ENCODE assay signal across 12 cellular contexts in the genomic region with DNA sequence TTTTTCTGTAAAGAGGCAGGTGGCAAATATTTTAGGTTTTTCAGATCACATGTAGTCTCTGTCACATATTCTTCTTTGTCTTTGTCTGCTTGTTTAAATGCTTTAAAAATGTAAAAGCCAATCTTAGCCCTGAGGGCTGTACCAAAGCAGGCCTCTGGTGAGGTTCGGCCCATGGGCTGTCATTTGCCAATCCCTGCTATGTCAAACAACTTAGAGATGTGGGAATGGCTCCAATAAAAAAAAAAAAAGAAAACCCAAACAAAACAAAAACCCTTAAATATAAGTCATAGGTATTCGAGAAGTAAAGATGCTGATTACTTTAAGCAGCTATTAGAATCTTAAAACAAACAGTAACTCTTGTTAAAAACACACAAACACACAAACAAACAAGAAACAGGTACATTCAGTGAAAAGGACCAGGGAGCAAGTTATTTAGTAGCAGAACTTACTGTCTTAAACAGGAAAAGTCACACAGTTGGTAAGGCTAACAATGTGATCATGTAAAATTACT.
DNase-seq lines count a peak whose midpoint lies in the region; ATAC-seq and TF ChIP-seq lines count a peak whose summit lies in the region.
"Had no signal": no experiment of that assay in that cellular context is flagged by ENCODE, and none has a peak within 500 bp of the region (broad histone marks: within the 10 kb centered on the region; RNA-seq: fewer than 3 reads in every experiment).

No MANE protein-coding gene starts in this region.

- peak overlapping the region; percentile 15 for H3K4me3 Mint-ChIP-seq in activated naive CD4-positive, alpha-beta T cell treated with anti-CD3 and anti-CD28 coated beads for 36 hours
- no peak overlapping the region for H3K4me3 Mint-ChIP-seq in dendritic cell treated with granulocyte-macrophage colony-stimulating factor and Interleukin-4, amounts not matched to agents 40 ng/mL and 50 ng/mL, for 4 days
- peak overlapping the region; percentile 77 to 82 for H3K4me3 Mint-ChIP-seq in stimulated activated naive CD8-positive, alpha-beta T cell treated with anti-CD3 and anti-CD28 coated beads, Interleukin-15, amount 100 ng/mL, for 72 hours
- H3K4me3 Mint-ChIP-seq: nephron had no signal

- DNase-seq in activated naive CD4-positive, alpha-beta T cell treated with anti-CD3 and anti-CD28 coated beads for 36 hours: no peak
- no peak for DNase-seq in activated naive CD4-positive, alpha-beta T cell treated with anti-CD3 and anti-CD28 coated beads, Interleukin-2, amount 50 U/mL, for 16 hours
- DNase-seq in RWPE2 (ENCODE audit: low spot score) (no peak), left ventricle myocardium inferior (no peak), OCI-LY7 (ENCODE audit: low spot score) (no peak)
- peak; percentile 38 to 39 for DNase-seq in stimulated activated naive CD8-positive, alpha-beta T cell treated with anti-CD3 and anti-CD28 coated beads, Interleukin-15, amount 100 ng/mL, for 72 hours
- DNase-seq: NCI-H2227 treated with DMSO at 0.1 percent for 48 hours, Right ventricle myocardium superior had no signal

- POLR2A ChIA-PET in OCI-LY7 (lab: Charles Lee): no interaction called here

- CTCF ChIA-PET in activated naive CD4-positive, alpha-beta T cell treated with anti-CD3 and anti-CD28 coated beads for 36 hours (lab: Charles Lee): interaction anchor here (0.7 to 1.3 kb wide), 4 partner anchors 18 to 178 kb away, joined by 3 to 5 read pairs (median 4); no protein-coding TSS in a partner anchor
- CTCF ChIA-PET in OCI-LY7 (lab: Charles Lee; ENCODE audit: unreplicated experiment): no interaction called here

- H3K4me1 Mint-ChIP-seq in activated naive CD4-positive, alpha-beta T cell treated with anti-CD3 and anti-CD28 coated beads for 36 hours (ENCODE audit: low read depth): peaks cover 55% of the 10 kb centered on the region
- H3K4me1 Mint-ChIP-seq in dendritic cell treated with granulocyte-macrophage colony-stimulating factor and Interleukin-4, amounts not matched to agents 40 ng/mL and 50 ng/mL, for 4 days (ENCODE audit: low read depth): peaks cover 45% of the 10 kb centered on the region
- H3K4me1 Mint-ChIP-seq in stimulated activated naive CD8-positive, alpha-beta T cell treated with anti-CD3 and anti-CD28 coated beads, Interleukin-15, amount 100 ng/mL, for 72 hours: peaks cover 49% of the 10 kb centered on the region
- H3K4me1 Mint-ChIP-seq: nephron had no signal

- H3K79me2 ChIP-seq in OCI-LY7 (ENCODE audit: insufficient read depth, low read depth, low read length): no peaks in the 10 kb centered on the region

- H3K9me2 ChIP-seq in OCI-LY7 (ENCODE audit: insufficient read depth, low read length): no peaks in the 10 kb centered on the region

- H3K4me2 ChIP-seq in OCI-LY7 (ENCODE audit: low read length): no peak overlapping the region

- no peaks in the 10 kb centered on the region for H4K20me1 ChIP-seq in OCI-LY7 (ENCODE audit: insufficient read depth, low read length)

- H3K4me1 ChIP-seq in RWPE2 (ENCODE audit: insufficient read depth, poor library complexity, severe bottlenecking) (peaks cover 24% of the 10 kb centered on the region), left ventricle myocardium inferior (no peaks in the 10 kb centered on the region), OCI-LY7 (ENCODE audit: insufficient read depth, low read length, poor library complexity, severe bottlenecking) (no peaks in the 10 kb centered on the region)

- peaks cover 43% of the 10 kb centered on the region for H3K36me3 Mint-ChIP-seq in activated naive CD4-positive, alpha-beta T cell treated with anti-CD3 and anti-CD28 coated beads for 36 hours (ENCODE audit: low read depth)
- H3K36me3 Mint-ChIP-seq in dendritic cell treated with granulocyte-macrophage colony-stimulating factor and Interleukin-4, amounts not matched to agents 40 ng/mL and 50 ng/mL, for 4 days (ENCODE audit: low read depth): peaks cover 24% of the 10 kb centered on the region

- H3K36me3 ChIP-seq in RWPE2 (ENCODE audit: low read depth) (no peaks in the 10 kb centered on the region), left ventricle myocardium inferior (no peaks in the 10 kb centered on the region), OCI-LY7 (ENCODE audit: insufficient read depth, low read length) (no peaks in the 10 kb centered on the region)

- intact Hi-C loops in activated naive CD4-positive, alpha-beta T cell treated with anti-CD3 and anti-CD28 coated beads for 36 hours (cut with micrococcal nuclease): loop anchor here (1.0 to 5.0 kb wide), 16 partner anchors 21 to 1401 kb away; a partner anchor contains a TSS
- intact Hi-C loops in dendritic cell treated with granulocyte-macrophage colony-stimulating factor and Interleukin-4, amounts not matched to agents 40 ng/mL and 50 ng/mL, for 4 days (cut with micrococcal nuclease): loop anchor here (1.0 to 2.0 kb wide), 3 partner anchors 19 to 79 kb away; no protein-coding TSS in a partner anchor
- intact Hi-C loops in left ventricle myocardium inferior (cut with micrococcal nuclease) (no loop called here), OCI-LY7 (cut with micrococcal nuclease; ENCODE audit: unreplicated experiment) (no loop called here)

- no TSS peak for BruUV-seq in OCI-LY7 (replicated peaks; lab: Mats Ljungman, UMichigan)

- TF ChIP-seq CTCF in RWPE2 (IDR thresholded peaks at IDR 0.05; ENCODE audit: poor library complexity, severe bottlenecking): no peak
- no peak for TF ChIP-seq CTCF in left ventricle myocardium inferior (IDR thresholded peaks at IDR 0.05; ENCODE audit: borderline replicate concordance)
- no peak for TF ChIP-seq CTCF in OCI-LY7 (conservative IDR thresholded peaks at IDR 0.05; ENCODE audit: low read length)

- H3K27me3 Mint-ChIP-seq in activated naive CD4-positive, alpha-beta T cell treated with anti-CD3 and anti-CD28 coated beads for 36 hours (ENCODE audit: low read depth): peaks cover 5% of the 10 kb centered on the region
- no peaks in the 10 kb centered on the region for H3K27me3 Mint-ChIP-seq in dendritic cell treated with granulocyte-macrophage colony-stimulating factor and Interleukin-4, amounts not matched to agents 40 ng/mL and 50 ng/mL, for 4 days
- peaks cover 9% of the 10 kb centered on the region for H3K27me3 Mint-ChIP-seq in stimulated activated naive CD8-positive, alpha-beta T cell treated with anti-CD3 and anti-CD28 coated beads, Interleukin-15, amount 100 ng/mL, for 72 hours

- H3K27me3 ChIP-seq in RWPE2 (ENCODE audit: insufficient read depth, poor library complexity, severe bottlenecking) (no peaks in the 10 kb centered on the region), left ventricle myocardium inferior (ENCODE audit: low read depth) (no peaks in the 10 kb centered on the region)
- H3K27me3 ChIP-seq: foreskin keratinocyte had no signal

- H3K4me3 ChIP-seq in RWPE2 (ENCODE audit: severe bottlenecking) (no peak overlapping the region), left ventricle myocardium inferior (no peak overlapping the region), OCI-LY7 (ENCODE audit: low read depth, low read length, poor library complexity, severe bottlenecking) (no peak overlapping the region)

- ATAC-seq in RWPE2 (ENCODE audit: low read depth) (no peak), GM19351 (IDR thresholded peaks at IDR 0.05; ENCODE audit: unreplicated experiment) (no peak)
- peak; percentile 14 for ATAC-seq in stimulated activated naive CD8-positive, alpha-beta T cell treated with anti-CD3 and anti-CD28 coated beads, Interleukin-15, amount 100 ng/mL, for 72 hours

- no peak overlapping the region for H2AFZ ChIP-seq in OCI-LY7 (ENCODE audit: low read length)

- H3K9me3 ChIP-seq in RWPE2 (ENCODE audit: severe bottlenecking) (peaks cover 18% of the 10 kb centered on the region), left ventricle myocardium inferior (replicated peaks) (peaks cover 53% of the 10 kb centered on the region), OCI-LY7 (ENCODE audit: low read length) (no peaks in the 10 kb centered on the region)

- peaks cover 48% of the 10 kb centered on the region for H3K9me3 Mint-ChIP-seq in activated naive CD4-positive, alpha-beta T cell treated with anti-CD3 and anti-CD28 coated beads for 36 hours
- peaks cover 66% of the 10 kb centered on the region for H3K9me3 Mint-ChIP-seq in dendritic cell treated with granulocyte-macrophage colony-stimulating factor and Interleukin-4, amounts not matched to agents 40 ng/mL and 50 ng/mL, for 4 days
- H3K9me3 Mint-ChIP-seq in stimulated activated naive CD8-positive, alpha-beta T cell treated with anti-CD3 and anti-CD28 coated beads, Interleukin-15, amount 100 ng/mL, for 72 hours: peaks cover 55 to 62% of the 10 kb centered on the region in 2 donors

- H3K27ac ChIP-seq in RWPE2 (ENCODE audit: poor library complexity, severe bottlenecking) (peak overlapping the region; percentile 42), left ventricle myocardium inferior (replicated peaks) (no peak overlapping the region), OCI-LY7 (ENCODE audit: low read depth, low read length, poor library complexity, severe bottlenecking) (no peak overlapping the region)
- H3K27ac ChIP-seq: foreskin keratinocyte had no signal

- H3K27ac Mint-ChIP-seq in activated naive CD4-positive, alpha-beta T cell treated with anti-CD3 and anti-CD28 coated beads for 36 hours: peak overlapping the region; percentile 97
- peak overlapping the region; percentile 91 for H3K27ac Mint-ChIP-seq in dendritic cell treated with granulocyte-macrophage colony-stimulating factor and Interleukin-4, amounts not matched to agents 40 ng/mL and 50 ng/mL, for 4 days
- peak overlapping the region; percentile 100 for H3K27ac Mint-ChIP-seq in stimulated activated naive CD8-positive, alpha-beta T cell treated with anti-CD3 and anti-CD28 coated beads, Interleukin-15, amount 100 ng/mL, for 72 hours
- H3K27ac Mint-ChIP-seq: nephron had no signal

Comparison
In these comparisons a context has a peak if more than half of its experiments do, and no peak if none do; other contexts are left out.
1. DNase-seq: peak in stimulated activated naive CD8-positive, alpha-beta T cell treated with anti-CD3 and anti-CD28 coated beads, Interleukin-15, amount 100 ng/mL, for 72 hours (2 of 2); none in activated naive CD4-positive, alpha-beta T cell treated with anti-CD3 and anti-CD28 coated beads for 36 hours (single experiment), activated naive CD4-positive, alpha-beta T cell treated with anti-CD3 and anti-CD28 coated beads, Interleukin-2, amount 50 U/mL, for 16 hours (single experiment), RWPE2 (single experiment), left ventricle myocardium inferior (single experiment) and OCI-LY7 (single experiment).
2. intact Hi-C loops: an anchor here in activated naive CD4-positive, alpha-beta T cell treated with anti-CD3 and anti-CD28 coated beads for 36 hours (1.0 to 5.0 kb wide) and dendritic cell treated with granulocyte-macrophage colony-stimulating factor and Interleukin-4, amounts not matched to agents 40 ng/mL and 50 ng/mL, for 4 days (1.0 to 2.0 kb wide); none called in left ventricle myocardium inferior and OCI-LY7.
3. Peak in every context shown above with its lines, with median percentiles within 50 percentile points of each other: H3K27ac Mint-ChIP-seq.